ENCODE assay signal across 11 cellular contexts in the genomic region with DNA sequence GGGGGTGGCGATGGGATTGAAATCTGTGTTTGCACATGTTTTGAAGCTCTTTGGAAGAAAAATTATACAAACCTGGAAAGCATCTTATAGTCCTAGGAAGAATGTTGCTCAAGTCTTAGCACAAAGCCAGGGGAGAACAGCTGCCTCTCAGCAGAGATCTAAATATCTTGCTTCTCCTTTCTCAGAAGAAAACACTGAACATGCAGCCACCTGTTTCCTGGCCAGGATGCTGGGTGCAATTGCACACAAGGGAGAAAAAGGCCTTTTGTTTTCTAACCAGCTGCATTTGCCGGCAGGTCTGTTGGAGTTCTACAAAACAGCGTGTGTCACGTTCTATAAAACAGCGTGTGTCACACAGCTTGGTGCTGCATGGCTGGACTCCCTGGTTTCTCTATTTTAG.
DNase-seq lines count a peak whose midpoint lies in the region; ATAC-seq and TF ChIP-seq lines count a peak whose summit lies in the region.
"Had no signal": no experiment of that assay in that cellular context is flagged by ENCODE, and none has a peak within 500 bp of the region (broad histone marks: within the 10 kb centered on the region; RNA-seq: fewer than 3 reads in every experiment).

No MANE protein-coding gene starts in this region.

- no peaks in the 10 kb centered on the region for H4K20me1 ChIP-seq in mammary epithelial cell (ENCODE audit: insufficient read depth, low read length)

- H3K36me3 ChIP-seq in mammary epithelial cell (ENCODE audit: insufficient read depth, low read length) = no peaks in the 10 kb centered on the region
- H3K36me3 ChIP-seq in breast epithelium = no peaks in the 10 kb centered on the region

- TF ChIP-seq POLR2A in breast epithelium (IDR thresholded peaks at IDR 0.05) = no peak

- no peaks in the 10 kb centered on the region for H3K27me3 Mint-ChIP-seq in stimulated activated naive B cell treated with anti-CD40 and anti-IgM and Interleukin-4, amounts not matched to agents 10 μg/mL and 1 μg/mL and 100 μg/mL, for 72 hours

- WGBS in mammary epithelial cell (ENCODE audit: low coverage, missing lambda C conversion rate) = 6% methylated on average over 3 of the region's 5 CpGs

- no TSS peak for BruUV-seq in mammary epithelial cell (replicated peaks; lab: Mats Ljungman, UMichigan)

- H3K9ac ChIP-seq in mammary epithelial cell (ENCODE audit: insufficient read depth, low read length) = no peak overlapping the region

- CTCF ChIA-PET in mammary epithelial cell (lab: Charles Lee; ENCODE audit: low non-redundant PET) = no interaction called here

- peak; percentile 54 for ATAC-seq in HG02981 (IDR thresholded peaks at IDR 0.05; ENCODE audit: unreplicated experiment)
- peak; percentile 77 to 85 for ATAC-seq in stimulated activated naive B cell treated with anti-CD40 and anti-IgM and Interleukin-4, amounts not matched to agents 10 μg/mL and 1 μg/mL and 100 μg/mL, for 72 hours (replicated peaks)
- ATAC-seq: activated CD8-positive, alpha-beta memory T cell treated with anti-CD3 and anti-CD28 coated beads, Interleukin-2, amount 10 ng/mL, durations not matched to agents 7 days and 5 days; K562 had no signal

- H3K4me2 ChIP-seq in mammary epithelial cell (ENCODE audit: insufficient read depth, low read depth, low read length) = no peak overlapping the region

- H3K36me3 Mint-ChIP-seq in stimulated activated naive B cell treated with anti-CD40 and anti-IgM and Interleukin-4, amounts not matched to agents 10 μg/mL and 1 μg/mL and 100 μg/mL, for 72 hours = peaks cover 5 to 9% of the 10 kb centered on the region in 2 donors
- H3K36me3 Mint-ChIP-seq: activated CD8-positive, alpha-beta memory T cell treated with anti-CD3 and anti-CD28 coated beads, Interleukin-2, amount 10 ng/mL, durations not matched to agents 7 days and 5 days had no signal

- no peaks in the 10 kb centered on the region for H3K9me3 ChIP-seq in mammary epithelial cell (replicated peaks; ENCODE audit: insufficient read depth, low read length)
- H3K9me3 ChIP-seq in breast epithelium = no peaks in the 10 kb centered on the region

- H3K4me3 ChIP-seq in mammary epithelial cell (replicated peaks in 1 of 3; ENCODE audit: insufficient read depth in 1 of 3, low read depth in 2 of 3, low read length in 3 of 3) = no peak overlapping the region
- H3K4me3 ChIP-seq in breast epithelium = no peak overlapping the region
- H3K4me3 ChIP-seq: K562 had no signal

- H3K4me1 ChIP-seq in mammary epithelial cell (ENCODE audit: insufficient read depth, low read length) (no peaks in the 10 kb centered on the region), breast epithelium (no peaks in the 10 kb centered on the region)

- no peaks in the 10 kb centered on the region for H3K79me2 ChIP-seq in mammary epithelial cell (ENCODE audit: insufficient read depth, low read length)

- H2AFZ ChIP-seq in mammary epithelial cell (ENCODE audit: low read depth, low read length) = no peak overlapping the region

- peak overlapping the region; percentile 47 to 57 for H3K4me3 Mint-ChIP-seq in stimulated activated naive B cell treated with anti-CD40 and anti-IgM and Interleukin-4, amounts not matched to agents 10 μg/mL and 1 μg/mL and 100 μg/mL, for 72 hours
- H3K4me3 Mint-ChIP-seq: activated CD8-positive, alpha-beta memory T cell treated with anti-CD3 and anti-CD28 coated beads, Interleukin-2, amount 10 ng/mL, durations not matched to agents 7 days and 5 days had no signal

- intact Hi-C loops in mammary epithelial cell (cut with micrococcal nuclease) (no loop called here), breast epithelium (cut with DNase I; ENCODE audit: low total_unique reads) (no loop called here)

- H3K4me1 Mint-ChIP-seq in stimulated activated naive B cell treated with anti-CD40 and anti-IgM and Interleukin-4, amounts not matched to agents 10 μg/mL and 1 μg/mL and 100 μg/mL, for 72 hours = peaks cover 31 to 55% of the 10 kb centered on the region in 2 donors
- H3K4me1 Mint-ChIP-seq: activated CD8-positive, alpha-beta memory T cell treated with anti-CD3 and anti-CD28 coated beads, Interleukin-2, amount 10 ng/mL, durations not matched to agents 7 days and 5 days had no signal

- DNase-seq in mammary epithelial cell (peak; percentile 32), breast epithelium (ENCODE audit: low spot score in 2 of 2) (no peak), NCI-H2107 (lab: John Stamatoyannopoulos, UW) (peak; percentile 57), MV-4-11 (lab: John Stamatoyannopoulos, UW) (no peak), NCI-H510A treated with DMSO at 0.1 percent for 48 hours (lab: John Stamatoyannopoulos, UW) (no peak)
- peak; percentile 32 for DNase-seq in stimulated activated naive B cell treated with anti-CD40 and anti-IgM and Interleukin-4, amounts not matched to agents 10 μg/mL and 1 μg/mL and 100 μg/mL, for 72 hours
- no peak for DNase-seq in stimulated activated CD4-positive, alpha-beta T cell treated with anti-CD3 and anti-CD28 coated beads, Interleukin-4, amount 100 ng/mL, for 4 hours
- DNase-seq: activated CD8-positive, alpha-beta memory T cell treated with anti-CD3 and anti-CD28 coated beads, Interleukin-2, amount 10 ng/mL, durations not matched to agents 7 days and 5 days; glutamatergic neuron had no signal

- H3K27ac ChIP-seq in mammary epithelial cell (ENCODE audit: insufficient read depth, low read depth, low read length) (no peak overlapping the region), breast epithelium (no peak overlapping the region)

- H3K27ac Mint-ChIP-seq in stimulated activated naive B cell treated with anti-CD40 and anti-IgM and Interleukin-4, amounts not matched to agents 10 μg/mL and 1 μg/mL and 100 μg/mL, for 72 hours = peak overlapping the region; percentile 89
- H3K27ac Mint-ChIP-seq: activated CD8-positive, alpha-beta memory T cell treated with anti-CD3 and anti-CD28 coated beads, Interleukin-2, amount 10 ng/mL, durations not matched to agents 7 days and 5 days had no signal

- dilution Hi-C loops in mammary epithelial cell (cut with HindIII; ENCODE audit: low sequenced_read_pairs) = no loop called here

- TF ChIP-seq CTCF in mammary epithelial cell (conservative IDR thresholded peaks at IDR 0.05 in 1 of 2, IDR thresholded peaks at IDR 0.05 in 1 of 2; ENCODE audit: extremely low read depth in 1 of 2, insufficient read depth in 1 of 2, low read depth in 1 of 2, low read length in 2 of 2) (no peak), breast epithelium (IDR thresholded peaks at IDR 0.05) (no peak)

- H3K27me3 ChIP-seq in mammary epithelial cell (ENCODE audit: insufficient read depth, low read length) (peaks cover 5% of the 10 kb centered on the region), breast epithelium (no peaks in the 10 kb centered on the region)

- in situ Hi-C loops in mammary epithelial cell (cut with MboI; ENCODE audit: low sequenced_read_pairs in 2 of 2) = loop anchor here (25.0 kb wide), 1 partner anchor 322 kb away; no protein-coding TSS in a partner anchor

- H3K9me3 Mint-ChIP-seq in stimulated activated naive B cell treated with anti-CD40 and anti-IgM and Interleukin-4, amounts not matched to agents 10 μg/mL and 1 μg/mL and 100 μg/mL, for 72 hours = peaks cover 5 to 6% of the 10 kb centered on the region in 2 donors

Comparison
In these comparisons a context has a peak if more than half of its experiments do, and no peak if none do; other contexts are left out.
1. DNase-seq: peak in mammary epithelial cell (single experiment), NCI-H2107 (single experiment) and stimulated activated naive B cell treated with anti-CD40 and anti-IgM and Interleukin-4, amounts not matched to agents 10 μg/mL and 1 μg/mL and 100 μg/mL, for 72 hours (single experiment); none in breast epithelium (0 of 2), MV-4-11 (single experiment), stimulated activated CD4-positive, alpha-beta T cell treated with anti-CD3 and anti-CD28 coated beads, Interleukin-4, amount 100 ng/mL, for 4 hours (0 of 2) and NCI-H510A treated with DMSO at 0.1 percent for 48 hours (single experiment).